ENCODE assay signal across 1 cellular context in the genomic region with DNA sequence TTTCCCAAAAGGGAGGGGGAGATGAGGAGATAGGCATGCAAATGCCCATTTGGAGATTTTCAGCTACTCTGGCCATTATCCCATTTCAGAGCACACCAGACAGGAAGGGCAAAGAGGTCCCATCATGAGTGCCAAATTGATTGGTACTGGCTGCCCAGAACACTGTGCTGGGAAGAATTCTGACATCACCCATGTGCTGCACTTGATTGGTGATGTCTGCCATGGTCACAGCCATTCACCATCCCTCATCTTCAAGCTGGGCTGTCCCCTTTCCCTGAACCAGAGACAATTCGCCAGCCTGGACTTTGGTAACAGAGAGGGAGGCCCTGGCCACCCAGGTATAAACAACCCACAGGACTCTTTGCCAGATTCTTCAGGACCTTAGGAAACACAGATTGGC.
A peak's percentile ranks its signal among the peaks of the same experiment; 100 is the strongest.
TF ChIP-seq lines count a peak whose summit lies in the region.

No MANE protein-coding gene starts in this region.

TF ChIP-seq in H1, 55 proteins besides CTCF, POLR2A, EP300 and RAD21:
- TF ChIP-seq, protein P1, sequence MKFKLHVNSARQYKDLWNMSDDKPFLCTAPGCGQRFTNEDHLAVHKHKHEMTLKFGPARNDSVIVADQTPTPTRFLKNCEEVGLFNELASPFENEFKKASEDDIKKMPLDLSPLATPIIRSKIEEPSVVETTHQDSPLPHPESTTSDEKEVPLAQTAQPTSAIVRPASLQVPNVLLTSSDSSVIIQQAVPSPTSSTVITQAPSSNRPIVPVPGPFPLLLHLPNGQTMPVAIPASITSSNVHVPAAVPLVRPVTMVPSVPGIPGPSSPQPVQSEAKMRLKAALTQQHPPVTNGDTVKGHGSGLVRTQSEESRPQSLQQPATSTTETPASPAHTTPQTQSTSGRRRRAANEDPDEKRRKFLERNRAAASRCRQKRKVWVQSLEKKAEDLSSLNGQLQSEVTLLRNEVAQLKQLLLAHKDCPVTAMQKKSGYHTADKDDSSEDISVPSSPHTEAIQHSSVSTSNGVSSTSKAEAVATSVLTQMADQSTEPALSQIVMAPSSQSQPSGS (IDR thresholded peaks at IDR 0.05; ENCODE audit: low read length), result 0 out of 2 replicates have a peak, but pooled peaks have one; percentile 66
- TF ChIP-seq POU5F1 (IDR thresholded peaks at IDR 0.05; ENCODE audit: low read depth, low read length), result no peak
- no peak for TF ChIP-seq BACH1 (IDR thresholded peaks at IDR 0.05; ENCODE audit: low read length)
- TF ChIP-seq SIN3A (conservative IDR thresholded peaks at IDR 0.05 in 1 of 2, IDR thresholded peaks at IDR 0.05 in 1 of 2; ENCODE audit: low read depth in 1 of 2, low read length in 2 of 2), result no peak
- no peak for TF ChIP-seq MAFK (IDR thresholded peaks at IDR 0.05; ENCODE audit: low read depth, low read length)
